In the genomic region with DNA sequence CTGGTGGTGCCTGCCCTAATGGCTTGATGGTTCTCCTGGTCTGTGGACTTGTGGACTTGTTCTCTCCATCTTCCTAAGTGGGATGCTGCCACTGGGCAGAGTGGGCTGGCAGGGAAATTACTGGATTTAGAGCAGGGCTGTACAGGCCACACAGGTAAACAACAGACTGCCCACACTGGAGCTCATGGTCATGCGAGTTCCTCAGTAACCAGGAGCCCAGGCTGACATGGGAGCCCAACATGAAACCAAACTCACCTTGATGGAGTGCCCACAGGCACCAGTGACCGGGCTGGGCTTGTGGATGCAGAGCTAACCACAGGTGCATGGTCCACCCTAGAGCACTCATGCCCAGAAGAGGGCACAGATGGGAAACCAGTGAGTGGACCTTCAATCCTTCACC, we compare ENCODE assay signal across 16 cellular contexts.
DNase-seq lines count a peak whose midpoint lies in the region; ATAC-seq and TF ChIP-seq lines count a peak whose summit lies in the region.
"Had no signal": no experiment of that assay in that cellular context is flagged by ENCODE, and none has a peak within 500 bp of the region (broad histone marks: within the 10 kb centered on the region; RNA-seq: fewer than 3 reads in every experiment).

No MANE protein-coding gene starts in this region.

- H3K9ac ChIP-seq in BLaER1 = no peak overlapping the region

- H3K27me3 ChIP-seq in BLaER1 (no peaks in the 10 kb centered on the region), spleen (replicated peaks in 1 of 7) (peaks cover 0 to 79% (median 4%) of the 10 kb centered on the region in 7 donors), body of pancreas (no peaks in the 10 kb centered on the region)

- peaks cover 28% of the 10 kb centered on the region for H3K4me1 ChIP-seq in BLaER1
- H3K4me1 ChIP-seq in spleen = peaks cover 0 to 8% (median 0%) of the 10 kb centered on the region in 6 donors
- H3K4me1 ChIP-seq in body of pancreas = peaks cover 7% of the 10 kb centered on the region

- H3K9me3 ChIP-seq in BLaER1 (peaks cover 6% of the 10 kb centered on the region; the same call in 1 of the 2 replicates), spleen (peaks cover 0 to 6% (median 0%) of the 10 kb centered on the region in 8 donors), body of pancreas (no peaks in the 10 kb centered on the region)

- H3K36me3 ChIP-seq in BLaER1 = no peaks in the 10 kb centered on the region
- no peaks in the 10 kb centered on the region for H3K36me3 ChIP-seq in spleen
- no peaks in the 10 kb centered on the region for H3K36me3 ChIP-seq in body of pancreas (replicated peaks in 1 of 2; ENCODE audit: insufficient read depth in 1 of 2, low read depth in 2 of 2)

- no peak overlapping the region for H3K27ac Mint-ChIP-seq in activated T-cell treated with anti-CD3 and anti-CD28 coated beads, Interleukin-2, amount 50 U/mL, for 72 hours
- H3K27ac Mint-ChIP-seq in activated T-helper 17 cell treated with anti-CD3 and anti-CD28 coated beads, Interleukin-2, amount 50 U/mL, for 72 hours = peak overlapping the region; percentile 15
- H3K27ac Mint-ChIP-seq: CD8-positive, alpha-beta T cell had no signal

- ATAC-seq in activated T-cell treated with anti-CD3 and anti-CD28 coated beads, Interleukin-2, amount 50 U/mL, for 72 hours (replicated peaks in 1 of 2) = no peak
- ATAC-seq in activated T-helper 17 cell treated with anti-CD3 and anti-CD28 coated beads, Interleukin-2, amount 50 U/mL, for 72 hours (replicated peaks) = no peak
- no peak for ATAC-seq in body of pancreas
- ATAC-seq: CD8-positive, alpha-beta T cell; HepG2 had no signal

- peaks cover 13% of the 10 kb centered on the region for H3K4me1 Mint-ChIP-seq in activated T-cell treated with anti-CD3 and anti-CD28 coated beads, Interleukin-2, amount 50 U/mL, for 72 hours (ENCODE audit: low read depth)
- H3K4me1 Mint-ChIP-seq in activated T-helper 17 cell treated with anti-CD3 and anti-CD28 coated beads, Interleukin-2, amount 50 U/mL, for 72 hours = peaks cover 15% of the 10 kb centered on the region

- DNase-seq in activated T-cell treated with anti-CD3 and anti-CD28 coated beads, Interleukin-2, amount 50 U/mL, for 72 hours = no peak
- DNase-seq in activated T-cell treated with anti-CD3 and anti-CD28 coated beads for 4 hours (no peak), spleen (peak; percentile 39), DMS79 treated with DMSO at 0.1 percent for 48 hours (lab: John Stamatoyannopoulos, UW) (no peak), body of pancreas (no peak), dedifferentiated amniotic fluid mesenchymal stem cell (ENCODE audit: extremely low spot score) (no peak)
- DNase-seq: 8988T; ACHN; CD8-positive, alpha-beta T cell; COR-L47; GOT3; H9 had no signal

- peak overlapping the region; percentile 21 to 33 for H3K4me3 Mint-ChIP-seq in activated T-cell treated with anti-CD3 and anti-CD28 coated beads, Interleukin-2, amount 50 U/mL, for 72 hours
- H3K4me3 Mint-ChIP-seq in activated T-helper 17 cell treated with anti-CD3 and anti-CD28 coated beads, Interleukin-2, amount 50 U/mL, for 72 hours = no peak overlapping the region
- H3K4me3 Mint-ChIP-seq: CD8-positive, alpha-beta T cell; H9 had no signal

- intact Hi-C loops in spleen (cut with DNase I; ENCODE audit: low total_unique reads) (no loop called here), body of pancreas (cut with DNase I) (no loop called here)

- TF ChIP-seq CTCF in spleen (IDR thresholded peaks at IDR 0.05 in 8 of 11, conservative IDR thresholded peaks at IDR 0.05 in 3 of 11) = no peak
- TF ChIP-seq CTCF in body of pancreas (IDR thresholded peaks at IDR 0.05) = no peak

- peaks cover 3 to 5% of the 10 kb centered on the region in 2 donors for H3K9me3 Mint-ChIP-seq in activated T-cell treated with anti-CD3 and anti-CD28 coated beads, Interleukin-2, amount 50 U/mL, for 72 hours
- H3K9me3 Mint-ChIP-seq in activated T-helper 17 cell treated with anti-CD3 and anti-CD28 coated beads, Interleukin-2, amount 50 U/mL, for 72 hours = no peaks in the 10 kb centered on the region

- no peak overlapping the region for H3K27ac ChIP-seq in BLaER1
- no peak overlapping the region for H3K27ac ChIP-seq in spleen
- no peak overlapping the region for H3K27ac ChIP-seq in body of pancreas
- H3K27ac ChIP-seq: C4-2B had no signal

- peaks cover 5% of the 10 kb centered on the region in 2 donors for H3K36me3 Mint-ChIP-seq in activated T-cell treated with anti-CD3 and anti-CD28 coated beads, Interleukin-2, amount 50 U/mL, for 72 hours (ENCODE audit: insufficient read depth in 2 of 2)
- no peaks in the 10 kb centered on the region for H3K36me3 Mint-ChIP-seq in activated T-helper 17 cell treated with anti-CD3 and anti-CD28 coated beads, Interleukin-2, amount 50 U/mL, for 72 hours (ENCODE audit: low read depth)
- H3K36me3 Mint-ChIP-seq: CD8-positive, alpha-beta T cell had no signal

- H3K27me3 Mint-ChIP-seq in activated T-cell treated with anti-CD3 and anti-CD28 coated beads, Interleukin-2, amount 50 U/mL, for 72 hours (ENCODE audit: low read depth) = peaks cover 44% of the 10 kb centered on the region
- peaks cover 24% of the 10 kb centered on the region for H3K27me3 Mint-ChIP-seq in activated T-helper 17 cell treated with anti-CD3 and anti-CD28 coated beads, Interleukin-2, amount 50 U/mL, for 72 hours

- whole genome bisulfite sequencing in spleen, 5 donors = 79 to 86% (median 82%) methylated on average over 2 of the region's 2 CpGs; no CpG with 5 or more reads in 1 of the 5 donors
- 66% methylated on average over 2 of the region's 2 CpGs; no CpG with 5 or more reads in 1 of the 2 donors for WGBS in body of pancreas, 2 donors

- TF ChIP-seq POLR2A in spleen (IDR thresholded peaks at IDR 0.05) (no peak), body of pancreas (IDR thresholded peaks at IDR 0.05) (no peak)

- H3K4me2 ChIP-seq in BLaER1 = peak overlapping the region; percentile 53

- no peak overlapping the region for H3K4me3 ChIP-seq in BLaER1
- H3K4me3 ChIP-seq in spleen = no peak overlapping the region
- no peak overlapping the region for H3K4me3 ChIP-seq in body of pancreas

- peaks cover 7% of the 10 kb centered on the region; the same call in 1 of the 2 replicates for H4K20me1 ChIP-seq in BLaER1
